ENCODE assay signal across 15 cellular contexts in the genomic region with DNA sequence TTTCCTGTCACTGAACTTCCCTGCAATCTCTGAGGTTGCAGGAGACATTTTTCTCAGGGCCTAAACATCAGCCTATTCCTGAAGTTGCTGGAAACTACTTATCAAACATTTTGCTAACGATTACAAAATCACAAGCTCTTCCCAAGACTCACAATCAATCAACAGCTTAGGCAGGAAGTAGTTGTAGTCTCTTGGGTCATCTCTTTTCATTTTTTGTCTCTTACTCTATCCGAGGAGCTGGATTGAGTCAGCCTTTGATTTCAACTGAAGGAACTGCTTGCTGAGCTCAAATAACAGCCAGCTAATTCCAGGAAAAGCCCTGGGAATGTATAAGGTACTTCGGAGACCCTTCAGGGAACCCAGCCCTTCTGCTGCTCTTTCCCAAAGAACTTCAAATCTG.
DNase-seq lines count a peak whose midpoint lies in the region; ATAC-seq and TF ChIP-seq lines count a peak whose summit lies in the region.
"Had no signal": no experiment of that assay in that cellular context is flagged by ENCODE, and none has a peak within 500 bp of the region (broad histone marks: within the 10 kb centered on the region; RNA-seq: fewer than 3 reads in every experiment).

No MANE protein-coding gene starts in this region.

- no peak overlapping the region for H3K4me3 ChIP-seq in gastroesophageal sphincter
- no peak overlapping the region for H3K4me3 ChIP-seq in sigmoid colon
- H3K4me3 ChIP-seq: MG63, testis had no signal

- H3K4me3 Mint-ChIP-seq in osteocyte (ENCODE audit: unreplicated experiment): no peak overlapping the region
- H3K4me3 Mint-ChIP-seq: activated CD4-positive, alpha-beta T cell treated with anti-CD3 and anti-CD28 coated beads for 36 hours; CD14-positive monocyte had no signal

- peak; percentile 60 for DNase-seq in GM04503 (ENCODE audit: low read depth)
- no peak for DNase-seq in osteocyte (ENCODE audit: extremely low spot score, unreplicated experiment)
- no peak for DNase-seq in sigmoid colon
- DNase-seq in SIG-M5 treated with dmso at 0.1 percent for 504 hours (lab: John Stamatoyannopoulos, UW; ENCODE audit: unreplicated experiment): no peak
- DNase-seq: activated CD4-positive, alpha-beta T cell treated with anti-CD3 and anti-CD28 coated beads for 36 hours; activated T-cell treated with anti-CD3 and anti-CD28 coated beads, Interleukin-2, amount 50 U/mL, for 1 hour; MG63; NCI-H187 treated with DMSO at 0.1 percent for 48 hours; NCI-H69; T-helper 2 cell; testis had no signal

- no peak for TF ChIP-seq EP300 in gastroesophageal sphincter (IDR thresholded peaks at IDR 0.05)
- TF ChIP-seq EP300 in sigmoid colon (IDR thresholded peaks at IDR 0.05): no peak

- H3K27ac ChIP-seq in gastroesophageal sphincter (no peak overlapping the region), sigmoid colon (no peak overlapping the region)
- H3K27ac ChIP-seq: testis had no signal

- H3K27me3 Mint-ChIP-seq in osteocyte (ENCODE audit: unreplicated experiment): no peaks in the 10 kb centered on the region

- TF ChIP-seq CTCF in gastroesophageal sphincter (IDR thresholded peaks at IDR 0.05) (no peak), osteocyte (IDR thresholded peaks at IDR 0.05) (no peak), sigmoid colon (IDR thresholded peaks at IDR 0.05) (no peak)

- no peaks in the 10 kb centered on the region for H3K4me1 ChIP-seq in gastroesophageal sphincter
- H3K4me1 ChIP-seq in sigmoid colon: no peaks in the 10 kb centered on the region
- H3K4me1 ChIP-seq: testis had no signal

- TF ChIP-seq POLR2A in gastroesophageal sphincter (IDR thresholded peaks at IDR 0.05): no peak
- no peak for TF ChIP-seq POLR2A in sigmoid colon (IDR thresholded peaks at IDR 0.05)

- H3K36me3 Mint-ChIP-seq in osteocyte (ENCODE audit: unreplicated experiment): peaks cover 2% of the 10 kb centered on the region
- H3K36me3 Mint-ChIP-seq: CD14-positive monocyte had no signal

- H3K9me3 Mint-ChIP-seq in osteocyte (ENCODE audit: unreplicated experiment): peaks cover 12% of the 10 kb centered on the region

- H3K27ac Mint-ChIP-seq in osteocyte (ENCODE audit: unreplicated experiment): peak overlapping the region; percentile 4
- H3K27ac Mint-ChIP-seq: activated CD4-positive, alpha-beta T cell treated with anti-CD3 and anti-CD28 coated beads for 36 hours; CD14-positive monocyte had no signal

- H3K27me3 ChIP-seq in gastroesophageal sphincter (no peaks in the 10 kb centered on the region), sigmoid colon (no peaks in the 10 kb centered on the region)
- H3K27me3 ChIP-seq: MG63, testis had no signal

- WGBS in gastroesophageal sphincter (ENCODE audit: low coverage in 1 of 2), 2 donors: 24 to 35% methylated on average over 3 of the region's 3 CpGs
- WGBS in sigmoid colon, 2 donors: 67 to 77% methylated on average over 3 of the region's 3 CpGs

- ATAC-seq in SK-N-SH treated with all-trans-retinoic acid at 6 μM for 48 hours (peak; percentile 51), gastroesophageal sphincter (peak; percentile 82), HG02970 (IDR thresholded peaks at IDR 0.05; ENCODE audit: low FRiP score, unreplicated experiment) (no peak)
- ATAC-seq: activated CD4-positive, alpha-beta T cell treated with anti-CD3 and anti-CD28 coated beads for 36 hours had no signal

- H3K36me3 ChIP-seq in gastroesophageal sphincter (no peaks in the 10 kb centered on the region), sigmoid colon (no peaks in the 10 kb centered on the region)
- H3K36me3 ChIP-seq: MG63 had no signal

- intact Hi-C loops in sigmoid colon (cut with DNase I): no loop called here

- peaks cover 18% of the 10 kb centered on the region for H3K4me1 Mint-ChIP-seq in osteocyte (ENCODE audit: unreplicated experiment)
- H3K4me1 Mint-ChIP-seq: activated CD4-positive, alpha-beta T cell treated with anti-CD3 and anti-CD28 coated beads for 36 hours; CD14-positive monocyte had no signal

- H3K9me3 ChIP-seq in gastroesophageal sphincter (peaks cover 0 to 6% (median 0%) of the 10 kb centered on the region in 3 donors), sigmoid colon (no peaks in the 10 kb centered on the region)
- H3K9me3 ChIP-seq: testis had no signal

TF ChIP-seq in SK-N-SH treated with all-trans-retinoic acid at 6 μM for 48 hours, 23 proteins besides CTCF, POLR2A, EP300 and RAD21 (continues in another document):
- no peak for TF ChIP-seq ISL1 (CRISPR knock-in tag; IDR thresholded peaks at IDR 0.05)
- no peak for TF ChIP-seq TCF4 (CRISPR knock-in tag; IDR thresholded peaks at IDR 0.05; ENCODE audit: borderline replicate concordance)
- no peak for TF ChIP-seq ARNTL (CRISPR knock-in tag; IDR thresholded peaks at IDR 0.05; ENCODE audit: borderline replicate concordance, low read depth)
- no peak for TF ChIP-seq POU6F1 (CRISPR knock-in tag; IDR thresholded peaks at IDR 0.05; ENCODE audit: borderline replicate concordance, low read depth)
- no peak for TF ChIP-seq CSRNP3 (CRISPR knock-in tag; IDR thresholded peaks at IDR 0.05)
- no peak for TF ChIP-seq ZC3H10 (CRISPR knock-in tag; IDR thresholded peaks at IDR 0.05)
- TF ChIP-seq TSHZ2 (CRISPR knock-in tag; IDR thresholded peaks at IDR 0.05): no peak
- no peak for TF ChIP-seq ZFP30 (CRISPR knock-in tag; IDR thresholded peaks at IDR 0.05)
- no peak for TF ChIP-seq GLIS3 (CRISPR knock-in tag; IDR thresholded peaks at IDR 0.05)
- no peak for TF ChIP-seq ESRRG (CRISPR knock-in tag; IDR thresholded peaks at IDR 0.05)
- TF ChIP-seq BACH2 (CRISPR knock-in tag; IDR thresholded peaks at IDR 0.05; ENCODE audit: borderline replicate concordance): no peak
- TF ChIP-seq CREB5 (CRISPR knock-in tag; IDR thresholded peaks at IDR 0.05; ENCODE audit: low read depth): no peak
- no peak for TF ChIP-seq CSDC2 (CRISPR knock-in tag; IDR thresholded peaks at IDR 0.05)
- TF ChIP-seq TOX (CRISPR knock-in tag; IDR thresholded peaks at IDR 0.05; ENCODE audit: borderline replicate concordance): no peak
- TF ChIP-seq ZNF8 (CRISPR knock-in tag; IDR thresholded peaks at IDR 0.05): no peak
